In the genomic region with DNA sequence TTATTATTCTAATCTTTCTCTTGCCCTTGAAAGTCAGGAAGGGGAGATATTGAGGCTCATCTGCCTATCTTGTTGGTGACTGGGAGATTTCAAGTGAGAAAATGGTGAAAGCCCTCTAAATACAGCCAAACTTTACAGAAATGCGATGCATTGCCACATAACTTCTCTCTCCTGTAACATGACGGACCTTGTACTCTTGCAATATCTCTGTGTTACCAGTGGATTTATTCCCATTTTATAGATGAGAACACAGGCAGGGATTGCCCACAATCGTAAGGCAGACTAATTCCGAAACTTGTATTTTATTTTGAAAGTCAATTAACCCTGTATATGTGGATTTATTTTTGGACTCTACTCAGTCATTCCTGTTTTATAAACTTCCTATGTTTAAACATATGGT, we compare ENCODE assay signal across 22 cellular contexts. TPM values are rescaled to one million over a fixed set of nuclear protein-coding genes. Genes with fewer than 3 reads are reported as not detected.
DNase-seq lines count a peak whose midpoint lies in the region; ATAC-seq, FAIRE-seq and TF ChIP-seq lines count a peak whose summit lies in the region.
"Had no signal": no experiment of that assay in that cellular context is flagged by ENCODE, and none has a peak within 500 bp of the region (broad histone marks: within the 10 kb centered on the region; RNA-seq: fewer than 3 reads in every experiment).

No MANE protein-coding gene starts in this region.

- no peak overlapping the region for H2AFZ ChIP-seq in HepG2 (ENCODE audit: low read length)

- CTCF ChIA-PET in HepG2 (lab: Yijun Ruan, JAX; ENCODE audit: low intra/inter-chr PET ratio, low total read pairs): no interaction called here

- no TSS peak for BruUV-seq in HepG2 (replicated peaks; lab: Mats Ljungman, UMichigan)

- in situ Hi-C loops in HepG2 (cut with HindIII; ENCODE audit: extremely low pct_ligation_motif_present, low pct_unique_long_range_greater_than_20kb): loop anchor here (10.0 kb wide), 1 partner anchor 55 kb away; a partner anchor contains a TSS

- H3K4me1 ChIP-seq in HepG2 (ENCODE audit: insufficient read depth, low read length): peaks cover 41% of the 10 kb centered on the region
- H3K4me1 ChIP-seq in right lobe of liver: no peaks in the 10 kb centered on the region
- H3K4me1 ChIP-seq in liver (ENCODE audit: control insufficient read depth in 4 of 4, insufficient read depth in 4 of 4, low read length in 3 of 4): no peaks in the 10 kb centered on the region
- peaks cover under 1% of the 10 kb centered on the region for H3K4me1 ChIP-seq in body of pancreas
- H3K4me1 ChIP-seq: BE2C had no signal

- intact Hi-C loops in HepG2 (cut with micrococcal nuclease; ENCODE audit: unreplicated experiment) (no loop called here), right lobe of liver (cut with DNase I) (no loop called here), body of pancreas (cut with DNase I) (no loop called here)

- FAIRE-seq in HepG2 (lab: Jason Lieb, UNC): no peak
- FAIRE-seq: A204.1, D721Med, G401.6, GM12891, GM19239 had no signal

- H3K27ac ChIP-seq in HepG2 (ENCODE audit: extremely low read length, insufficient read depth, low read length) (peak overlapping the region; percentile 27), right lobe of liver (no peak overlapping the region), liver (ENCODE audit: low read depth in 1 of 2, low read length in 2 of 2) (no peak overlapping the region), body of pancreas (no peak overlapping the region)
- H3K27ac ChIP-seq: BLaER1 had no signal

- POLR2A ChIA-PET in HepG2 (lab: Yijun Ruan, JAX): no interaction called here

- H3K79me2 ChIP-seq in HepG2 (ENCODE audit: insufficient read depth, low read length): no peaks in the 10 kb centered on the region

- no peak for TF ChIP-seq CTCF in HepG2 (CRISPR knock-in tag; IDR thresholded peaks at IDR 0.05)
- TF ChIP-seq CTCF in right lobe of liver (IDR thresholded peaks at IDR 0.05): no peak
- no peak for TF ChIP-seq CTCF in liver (IDR thresholded peaks at IDR 0.05; ENCODE audit: low read depth, low read length, missing input control)
- no peak for TF ChIP-seq CTCF in body of pancreas (IDR thresholded peaks at IDR 0.05)

- H3K36me3 ChIP-seq in HepG2 (replicated peaks in 1 of 2; ENCODE audit: control insufficient read depth in 1 of 2, insufficient read depth in 2 of 2, low read length in 2 of 2) (no peaks in the 10 kb centered on the region), right lobe of liver (no peaks in the 10 kb centered on the region), liver (ENCODE audit: control insufficient read depth in 4 of 4, insufficient read depth in 3 of 4, low read depth in 1 of 4, low read length in 3 of 4) (no peaks in the 10 kb centered on the region), body of pancreas (replicated peaks in 1 of 2; ENCODE audit: insufficient read depth in 1 of 2, low read depth in 2 of 2) (no peaks in the 10 kb centered on the region)
- H3K36me3 ChIP-seq: BE2C, BLaER1 had no signal

- no peak for ATAC-seq in HepG2
- no peak for ATAC-seq in right lobe of liver
- no peak for ATAC-seq in body of pancreas
- no peak for ATAC-seq in GM19467 (IDR thresholded peaks at IDR 0.05; ENCODE audit: unreplicated experiment)

- H3K4me3 ChIP-seq in HepG2 (replicated peaks in 1 of 3; ENCODE audit: insufficient read depth in 1 of 3, low read depth in 2 of 3, low read length in 3 of 3): no peak overlapping the region
- no peak overlapping the region for H3K4me3 ChIP-seq in right lobe of liver
- H3K4me3 ChIP-seq in liver (ENCODE audit: low read depth in 1 of 3, low read length in 3 of 3): no peak overlapping the region
- no peak overlapping the region for H3K4me3 ChIP-seq in body of pancreas
- H3K4me3 ChIP-seq: BLaER1 had no signal

- TF ChIP-seq POLR2A in HepG2 (IDR thresholded peaks at IDR 0.05; ENCODE audit: insufficient read depth in 1 of 2, low read depth in 2 of 2, low read length in 2 of 2) (no peak), right lobe of liver (IDR thresholded peaks at IDR 0.05) (no peak), body of pancreas (IDR thresholded peaks at IDR 0.05) (no peak)

- no peak overlapping the region for H3K4me2 ChIP-seq in HepG2 (ENCODE audit: low read depth, low read length)
- H3K4me2 ChIP-seq: BLaER1 had no signal

- TF ChIP-seq RAD21 in HepG2 (CRISPR knock-in tag; IDR thresholded peaks at IDR 0.05) (no peak), liver (IDR thresholded peaks at IDR 0.05) (no peak)

- 61% methylated on average over 4 of the region's 4 CpGs for WGBS in HepG2 (ENCODE audit: low lambda C conversion rate)
- WGBS in right lobe of liver (ENCODE audit: insufficient coverage, low coverage, low lambda C conversion rate, missing lambda C conversion rate): 40% methylated on average over 4 of the region's 4 CpGs
- WGBS in liver: 71% methylated on average over 4 of the region's 4 CpGs
- WGBS in body of pancreas, 2 donors: 72 to 97% methylated on average over 4 of the region's 4 CpGs

- DNase-seq in HepG2 (ENCODE audit: low spot score) (no peak), right lobe of liver (no peak), body of pancreas (no peak)
- DNase-seq: 8988T; ACHN; BE2C; C1 segment of cervical spinal cord; Calu3; CD4-positive, alpha-beta memory T cell; CD4-positive, CD25-positive, alpha-beta regulatory T cell; CD8-positive, alpha-beta memory T cell; COR-L47; DMS79 treated with DMSO at 0.1 percent for 48 hours; GF-D8 had no signal

- H3K9me3 ChIP-seq in HepG2 (ENCODE audit: low read length) (no peaks in the 10 kb centered on the region), right lobe of liver (no peaks in the 10 kb centered on the region), liver (ENCODE audit: control insufficient read depth in 4 of 4, low read length in 3 of 4) (no peaks in the 10 kb centered on the region), body of pancreas (no peaks in the 10 kb centered on the region)
- H3K9me3 ChIP-seq: BE2C, BLaER1 had no signal

- H3K9ac ChIP-seq in HepG2 (ENCODE audit: insufficient read depth, low read depth, low read length): no peak overlapping the region
- H3K9ac ChIP-seq in liver (ENCODE audit: low read depth in 1 of 2, low read length in 2 of 2): no peak overlapping the region
- H3K9ac ChIP-seq: BLaER1 had no signal

- no peaks in the 10 kb centered on the region for H4K20me1 ChIP-seq in HepG2 (ENCODE audit: insufficient read depth, low read length)
- H4K20me1 ChIP-seq: BLaER1 had no signal

- H3K27me3 ChIP-seq in HepG2 (ENCODE audit: control insufficient read depth in 1 of 2, insufficient read depth in 2 of 2, low read length in 2 of 2) (no peaks in the 10 kb centered on the region), right lobe of liver (no peaks in the 10 kb centered on the region), liver (ENCODE audit: control insufficient read depth in 4 of 4, insufficient read depth in 4 of 4, low read length in 3 of 4) (no peaks in the 10 kb centered on the region), body of pancreas (no peaks in the 10 kb centered on the region)
- H3K27me3 ChIP-seq: BE2C, BLaER1 had no signal

- TF ChIP-seq EP300 in HepG2 (IDR thresholded peaks at IDR 0.05; ENCODE audit: low read depth in 2 of 2, low read length in 2 of 2) (no peak), HepG2 (CRISPR knock-in tag; IDR thresholded peaks at IDR 0.05; ENCODE audit: borderline replicate concordance) (no peak)

TF ChIP-seq in HepG2, 621 proteins besides CTCF, POLR2A, EP300 and RAD21 (continues in another document):
- no peak for TF ChIP-seq ZFP36L1 (CRISPR knock-in tag; IDR thresholded peaks at IDR 0.05)
- peak; percentile 68 for TF ChIP-seq HNF4A (CRISPR knock-in tag; IDR thresholded peaks at IDR 0.05)
- no peak for TF ChIP-seq ZSCAN20 (CRISPR knock-in tag; IDR thresholded peaks at IDR 0.05; ENCODE audit: borderline replicate concordance)
- TF ChIP-seq MZF1 (CRISPR knock-in tag; IDR thresholded peaks at IDR 0.05; ENCODE audit: borderline replicate concordance): no peak
- no peak for TF ChIP-seq NFKB2 (CRISPR knock-in tag; IDR thresholded peaks at IDR 0.05; ENCODE audit: borderline replicate concordance)
- TF ChIP-seq SUZ12 (IDR thresholded peaks at IDR 0.05; ENCODE audit: low read depth, low read length): no peak

TF ChIP-seq in liver, 16 proteins besides CTCF, POLR2A, EP300 and RAD21:
- TF ChIP-seq HNF4A (conservative IDR thresholded peaks at IDR 0.05): peak; percentile 13 to 53
- TF ChIP-seq GABPA (IDR thresholded peaks at IDR 0.05 in 1 of 2, conservative IDR thresholded peaks at IDR 0.05 in 1 of 2): no peak

RNA-seq across cellular contexts. Expression of a gene that starts 57.3 kb away (rescaled TPM):
- 16.4 and 23.8 TPM in 2 replicates for total RNA-seq in HepG2 (2016; rRNA removed; fragmentation: Illumina TruSeq; extraction: Trizol)
- total RNA-seq in HepG2 (2016; cell fraction: cytosol; rRNA removed; fragmentation: Illumina TruSeq; extraction: Trizol; ENCODE audit: low read depth): 4.7 and 4.9 TPM in 2 replicates
- total RNA-seq in HepG2 (2016; cell fraction: insoluble cytoplasmic fraction; rRNA removed; fragmentation: Illumina TruSeq; extraction: Trizol): 15.7 and 24.1 TPM in 2 replicates
- 13.2 and 13.5 TPM in 2 replicates for total RNA-seq in HepG2 (2016; cell fraction: membrane; rRNA removed; fragmentation: Illumina TruSeq; extraction: Trizol)
- 13.9 and 16.9 TPM in 2 replicates for total RNA-seq in HepG2 (2016; cell fraction: nucleus; rRNA removed; fragmentation: Illumina TruSeq; extraction: Trizol)
- 6.8 and 7.0 TPM in 2 replicates for polyA plus RNA-seq in HepG2 (2011; rRNA removed)
- polyA plus RNA-seq in HepG2 (2011; cell fraction: cytosol; rRNA removed): 4.1 and 4.3 TPM in 2 replicates
- polyA plus RNA-seq in HepG2 (2011; cell fraction: nucleus; rRNA removed): 3.2 and 3.9 TPM in 2 replicates
- polyA plus RNA-seq in HepG2 (2012): 4.3 and 5.3 TPM in 2 replicates
- 1.6 and 1.8 TPM in 2 replicates for polyA plus RNA-seq in HepG2 (2016; cell fraction: cytosol; fragmentation: Illumina TruSeq; extraction: Trizol; ENCODE audit: low read depth)
- 14.2 and 15.0 TPM in 2 replicates for polyA plus RNA-seq in HepG2 (2016; cell fraction: insoluble cytoplasmic fraction; fragmentation: Illumina TruSeq; extraction: Trizol; ENCODE audit: low read depth)
- 4.8 and 5.4 TPM in 2 replicates for polyA plus RNA-seq in HepG2 (2016; cell fraction: membrane; fragmentation: Illumina TruSeq; extraction: Trizol; ENCODE audit: low read depth)
- polyA plus RNA-seq in HepG2 (2016; cell fraction: nucleus; fragmentation: Illumina TruSeq; extraction: Trizol; ENCODE audit: insufficient read depth, low read depth): 8.0 and 8.2 TPM in 2 replicates
- polyA minus RNA-seq in HepG2 (2011; rRNA and poly(A)+ RNA removed; ENCODE audit: low replicate concordance): 10.8 and 31.2 TPM in 2 replicates
- polyA minus RNA-seq in HepG2 (2011; cell fraction: cytosol; rRNA and poly(A)+ RNA removed): 12.3 and 12.6 TPM in 2 replicates
- 17.6 and 21.8 TPM in 2 replicates for polyA minus RNA-seq in HepG2 (2011; cell fraction: nucleus; rRNA and poly(A)+ RNA removed)
- total RNA-seq in right lobe of liver: 1 to 10 TPM; 1.9 to 4.2 (median 2.2) TPM
- 1 to 10 TPM; 3.1 to 3.8 TPM for total RNA-seq in liver
- 1 to 10 TPM in 1 of 2 donors, under 1 TPM in 1; 0.69 to 1.8 TPM for polyA plus RNA-seq in liver
- total RNA-seq in body of pancreas: 10 to 100 TPM in 1 of 2 donors, 1 to 10 TPM in 1; 5.9 to 12.2 TPM
